ENCODE assay signal across 21 cellular contexts in genomic region chr3:71528816-71529215, GRCh38. TPM values are rescaled to one million over a fixed set of nuclear protein-coding genes. Genes with fewer than 3 reads are reported as not detected.
DNase-seq lines count a peak whose midpoint lies in the region; ATAC-seq, FAIRE-seq and TF ChIP-seq lines count a peak whose summit lies in the region.
"Had no signal": no experiment of that assay in that cellular context is flagged by ENCODE, and none has a peak within 500 bp of the region (broad histone marks: within the 10 kb centered on the region; RNA-seq: fewer than 3 reads in every experiment).

No MANE protein-coding gene starts in this region.

- 35% methylated on average over 2 of the region's 2 CpGs for WGBS in mammary epithelial cell (ENCODE audit: low coverage, missing lambda C conversion rate)

- intact Hi-C loops in mammary epithelial cell (cut with micrococcal nuclease): loop anchor here (1.0 kb wide), 1 partner anchor 27 kb away; no protein-coding TSS in a partner anchor

- no peaks in the 10 kb centered on the region for H3K36me3 ChIP-seq in mammary epithelial cell (ENCODE audit: insufficient read depth, low read length)
- no peaks in the 10 kb centered on the region for H3K36me3 ChIP-seq in MG63
- H3K36me3 ChIP-seq: gastrocnemius medialis, WERI-Rb-1 had no signal

- no peak overlapping the region for H2AFZ ChIP-seq in mammary epithelial cell (ENCODE audit: low read depth, low read length)

- in situ Hi-C loops in mammary epithelial cell (cut with MboI; ENCODE audit: low sequenced_read_pairs in 2 of 2): no loop called here

- FAIRE-seq in GM18507 (lab: Jason Lieb, UNC): peak; percentile 29
- FAIRE-seq: colon, endothelial cell of umbilical vein had no signal

- ATAC-seq in GM19324 (IDR thresholded peaks at IDR 0.05; ENCODE audit: low FRiP score, unreplicated experiment): peak; percentile 46
- peak; percentile 63 for ATAC-seq in HG03175 (IDR thresholded peaks at IDR 0.05; ENCODE audit: unreplicated experiment)
- ATAC-seq: gastrocnemius medialis had no signal

- H3K27me3 ChIP-seq in mammary epithelial cell (ENCODE audit: insufficient read depth, low read length) (no peaks in the 10 kb centered on the region), MG63 (no peaks in the 10 kb centered on the region)
- H3K27me3 ChIP-seq: gastrocnemius medialis had no signal

- no peak overlapping the region for H3K27ac ChIP-seq in mammary epithelial cell (ENCODE audit: insufficient read depth, low read depth, low read length)
- H3K27ac ChIP-seq: gastrocnemius medialis, HL-60, WERI-Rb-1 had no signal

- H3K4me1 ChIP-seq in mammary epithelial cell (ENCODE audit: insufficient read depth, low read length): peaks cover 29% of the 10 kb centered on the region
- H3K4me1 ChIP-seq: gastrocnemius medialis had no signal

- dilution Hi-C loops in mammary epithelial cell (cut with HindIII; ENCODE audit: low sequenced_read_pairs): no loop called here

- BruUV-seq in mammary epithelial cell (replicated peaks; lab: Mats Ljungman, UMichigan): no TSS peak

- DNase-seq in GM18507 (ENCODE audit: extremely low spot score, insufficient read length, low read depth) (no peak), mammary epithelial cell (no peak), GF-D8 (lab: John Stamatoyannopoulos, UW) (no peak), AG20443 (ENCODE audit: low spot score) (no peak), MG63 (no peak), CD1c-positive myeloid dendritic cell (ENCODE audit: extremely low spot score) (no peak)
- DNase-seq: activated CD8-positive, alpha-beta memory T cell treated with anti-CD3 and anti-CD28 coated beads, Interleukin-2, amount 50 U/mL, for 48 hours; DMS 273 treated with DMSO at 0.1 percent for 48 hours; gastrocnemius medialis; immature natural killer cell; mesendoderm; NCI-H187 treated with DMSO at 0.1 percent for 48 hours; NCI-H526 treated with DMSO at 0.1 percent for 48 hours; stimulated activated naive CD4-positive, alpha-beta T cell treated with Interleukin-2 at 50 U/mL for 16 hours; SW 1271; WERI-Rb-1 had no signal

- no peak overlapping the region for H3K9ac ChIP-seq in mammary epithelial cell (ENCODE audit: insufficient read depth, low read length)

- H4K20me1 ChIP-seq in mammary epithelial cell (ENCODE audit: insufficient read depth, low read length): no peaks in the 10 kb centered on the region

- H3K4me2 ChIP-seq in mammary epithelial cell (ENCODE audit: insufficient read depth, low read depth, low read length): peak overlapping the region; percentile 1

- H3K9me3 ChIP-seq in mammary epithelial cell (replicated peaks; ENCODE audit: insufficient read depth, low read length) (no peaks in the 10 kb centered on the region), MG63 (no peaks in the 10 kb centered on the region)
- H3K9me3 ChIP-seq: gastrocnemius medialis had no signal

- H3K4me3 ChIP-seq in mammary epithelial cell (replicated peaks in 1 of 3; ENCODE audit: insufficient read depth in 1 of 3, low read depth in 2 of 3, low read length in 3 of 3): no peak overlapping the region
- no peak overlapping the region for H3K4me3 ChIP-seq in MG63
- H3K4me3 ChIP-seq: gastrocnemius medialis had no signal

- no peaks in the 10 kb centered on the region for H3K79me2 ChIP-seq in mammary epithelial cell (ENCODE audit: insufficient read depth, low read length)

- no peak for TF ChIP-seq CTCF in mammary epithelial cell (conservative IDR thresholded peaks at IDR 0.05 in 1 of 2, IDR thresholded peaks at IDR 0.05 in 1 of 2; ENCODE audit: extremely low read depth in 1 of 2, insufficient read depth in 1 of 2, low read depth in 1 of 2, low read length in 2 of 2)

- CTCF ChIA-PET in mammary epithelial cell (lab: Charles Lee; ENCODE audit: low non-redundant PET): no interaction called here

RNA-seq across cellular contexts. Expression of gene FOXP1, which starts 54.7 kb away (rescaled TPM):
- total RNA-seq in mammary epithelial cell: 10 to 100 TPM; 49.5 to 62.5 TPM
- 34.2 TPM for polyA plus RNA-seq in mammary epithelial cell
- polyA minus RNA-seq in mammary epithelial cell: 87.2 TPM
- total RNA-seq in MG63 (2014; rRNA removed; shearing (Covaris generic); ENCODE audit: low replicate concordance): 14.4 and 15.0 TPM in 2 replicates
